ENCODE assay signal across 1 cellular context in genomic region chrX:30246769-30247489, GRCh38.
TF ChIP-seq lines count a peak whose summit lies in the region.

A gene with protein sequence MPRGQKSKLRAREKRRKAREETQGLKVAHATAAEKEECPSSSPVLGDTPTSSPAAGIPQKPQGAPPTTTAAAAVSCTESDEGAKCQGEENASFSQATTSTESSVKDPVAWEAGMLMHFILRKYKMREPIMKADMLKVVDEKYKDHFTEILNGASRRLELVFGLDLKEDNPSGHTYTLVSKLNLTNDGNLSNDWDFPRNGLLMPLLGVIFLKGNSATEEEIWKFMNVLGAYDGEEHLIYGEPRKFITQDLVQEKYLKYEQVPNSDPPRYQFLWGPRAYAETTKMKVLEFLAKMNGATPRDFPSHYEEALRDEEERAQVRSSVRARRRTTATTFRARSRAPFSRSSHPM (plus strand): TSS chrX:30247146. CDS start chrX:30250494, 3,348 bp downstream.

TF ChIP-seq in GM23338, 12 proteins besides CTCF, POLR2A, EP300 and RAD21 (continued from another document):
- TF ChIP-seq STAT1 (IDR thresholded peaks at IDR 0.05; ENCODE audit: unreplicated experiment) (no peak), JUNB (IDR thresholded peaks at IDR 0.05; ENCODE audit: unreplicated experiment) (no peak), CREB1 (CRISPR knock-in tag; IDR thresholded peaks at IDR 0.05; ENCODE audit: low read depth) (no peak), ZNF331 (CRISPR knock-in tag; IDR thresholded peaks at IDR 0.05; ENCODE audit: low read depth) (no peak), EZH2phosphoT487 (IDR thresholded peaks at IDR 0.05; ENCODE audit: unreplicated experiment) (no peak), EZH2 (IDR thresholded peaks at IDR 0.05; ENCODE audit: low read depth, unreplicated experiment) (no peak), NANOG (IDR thresholded peaks at IDR 0.05; ENCODE audit: borderline replicate concordance) (no peak), ZNF114 (CRISPR knock-in tag; IDR thresholded peaks at IDR 0.05) (no peak)
- TF ChIP-seq, protein P1, sequence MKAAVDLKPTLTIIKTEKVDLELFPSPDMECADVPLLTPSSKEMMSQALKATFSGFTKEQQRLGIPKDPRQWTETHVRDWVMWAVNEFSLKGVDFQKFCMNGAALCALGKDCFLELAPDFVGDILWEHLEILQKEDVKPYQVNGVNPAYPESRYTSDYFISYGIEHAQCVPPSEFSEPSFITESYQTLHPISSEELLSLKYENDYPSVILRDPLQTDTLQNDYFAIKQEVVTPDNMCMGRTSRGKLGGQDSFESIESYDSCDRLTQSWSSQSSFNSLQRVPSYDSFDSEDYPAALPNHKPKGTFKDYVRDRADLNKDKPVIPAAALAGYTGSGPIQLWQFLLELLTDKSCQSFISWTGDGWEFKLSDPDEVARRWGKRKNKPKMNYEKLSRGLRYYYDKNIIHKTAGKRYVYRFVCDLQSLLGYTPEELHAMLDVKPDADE (IDR thresholded peaks at IDR 0.05): no peak
- TF ChIP-seq, protein P2, sequence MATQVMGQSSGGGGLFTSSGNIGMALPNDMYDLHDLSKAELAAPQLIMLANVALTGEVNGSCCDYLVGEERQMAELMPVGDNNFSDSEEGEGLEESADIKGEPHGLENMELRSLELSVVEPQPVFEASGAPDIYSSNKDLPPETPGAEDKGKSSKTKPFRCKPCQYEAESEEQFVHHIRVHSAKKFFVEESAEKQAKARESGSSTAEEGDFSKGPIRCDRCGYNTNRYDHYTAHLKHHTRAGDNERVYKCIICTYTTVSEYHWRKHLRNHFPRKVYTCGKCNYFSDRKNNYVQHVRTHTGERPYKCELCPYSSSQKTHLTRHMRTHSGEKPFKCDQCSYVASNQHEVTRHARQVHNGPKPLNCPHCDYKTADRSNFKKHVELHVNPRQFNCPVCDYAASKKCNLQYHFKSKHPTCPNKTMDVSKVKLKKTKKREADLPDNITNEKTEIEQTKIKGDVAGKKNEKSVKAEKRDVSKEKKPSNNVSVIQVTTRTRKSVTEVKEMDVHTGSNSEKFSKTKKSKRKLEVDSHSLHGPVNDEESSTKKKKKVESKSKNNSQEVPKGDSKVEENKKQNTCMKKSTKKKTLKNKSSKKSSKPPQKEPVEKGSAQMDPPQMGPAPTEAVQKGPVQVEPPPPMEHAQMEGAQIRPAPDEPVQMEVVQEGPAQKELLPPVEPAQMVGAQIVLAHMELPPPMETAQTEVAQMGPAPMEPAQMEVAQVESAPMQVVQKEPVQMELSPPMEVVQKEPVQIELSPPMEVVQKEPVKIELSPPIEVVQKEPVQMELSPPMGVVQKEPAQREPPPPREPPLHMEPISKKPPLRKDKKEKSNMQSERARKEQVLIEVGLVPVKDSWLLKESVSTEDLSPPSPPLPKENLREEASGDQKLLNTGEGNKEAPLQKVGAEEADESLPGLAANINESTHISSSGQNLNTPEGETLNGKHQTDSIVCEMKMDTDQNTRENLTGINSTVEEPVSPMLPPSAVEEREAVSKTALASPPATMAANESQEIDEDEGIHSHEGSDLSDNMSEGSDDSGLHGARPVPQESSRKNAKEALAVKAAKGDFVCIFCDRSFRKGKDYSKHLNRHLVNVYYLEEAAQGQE (IDR thresholded peaks at IDR 0.05; ENCODE audit: unreplicated experiment): no peak
- TF ChIP-seq, protein P3, sequence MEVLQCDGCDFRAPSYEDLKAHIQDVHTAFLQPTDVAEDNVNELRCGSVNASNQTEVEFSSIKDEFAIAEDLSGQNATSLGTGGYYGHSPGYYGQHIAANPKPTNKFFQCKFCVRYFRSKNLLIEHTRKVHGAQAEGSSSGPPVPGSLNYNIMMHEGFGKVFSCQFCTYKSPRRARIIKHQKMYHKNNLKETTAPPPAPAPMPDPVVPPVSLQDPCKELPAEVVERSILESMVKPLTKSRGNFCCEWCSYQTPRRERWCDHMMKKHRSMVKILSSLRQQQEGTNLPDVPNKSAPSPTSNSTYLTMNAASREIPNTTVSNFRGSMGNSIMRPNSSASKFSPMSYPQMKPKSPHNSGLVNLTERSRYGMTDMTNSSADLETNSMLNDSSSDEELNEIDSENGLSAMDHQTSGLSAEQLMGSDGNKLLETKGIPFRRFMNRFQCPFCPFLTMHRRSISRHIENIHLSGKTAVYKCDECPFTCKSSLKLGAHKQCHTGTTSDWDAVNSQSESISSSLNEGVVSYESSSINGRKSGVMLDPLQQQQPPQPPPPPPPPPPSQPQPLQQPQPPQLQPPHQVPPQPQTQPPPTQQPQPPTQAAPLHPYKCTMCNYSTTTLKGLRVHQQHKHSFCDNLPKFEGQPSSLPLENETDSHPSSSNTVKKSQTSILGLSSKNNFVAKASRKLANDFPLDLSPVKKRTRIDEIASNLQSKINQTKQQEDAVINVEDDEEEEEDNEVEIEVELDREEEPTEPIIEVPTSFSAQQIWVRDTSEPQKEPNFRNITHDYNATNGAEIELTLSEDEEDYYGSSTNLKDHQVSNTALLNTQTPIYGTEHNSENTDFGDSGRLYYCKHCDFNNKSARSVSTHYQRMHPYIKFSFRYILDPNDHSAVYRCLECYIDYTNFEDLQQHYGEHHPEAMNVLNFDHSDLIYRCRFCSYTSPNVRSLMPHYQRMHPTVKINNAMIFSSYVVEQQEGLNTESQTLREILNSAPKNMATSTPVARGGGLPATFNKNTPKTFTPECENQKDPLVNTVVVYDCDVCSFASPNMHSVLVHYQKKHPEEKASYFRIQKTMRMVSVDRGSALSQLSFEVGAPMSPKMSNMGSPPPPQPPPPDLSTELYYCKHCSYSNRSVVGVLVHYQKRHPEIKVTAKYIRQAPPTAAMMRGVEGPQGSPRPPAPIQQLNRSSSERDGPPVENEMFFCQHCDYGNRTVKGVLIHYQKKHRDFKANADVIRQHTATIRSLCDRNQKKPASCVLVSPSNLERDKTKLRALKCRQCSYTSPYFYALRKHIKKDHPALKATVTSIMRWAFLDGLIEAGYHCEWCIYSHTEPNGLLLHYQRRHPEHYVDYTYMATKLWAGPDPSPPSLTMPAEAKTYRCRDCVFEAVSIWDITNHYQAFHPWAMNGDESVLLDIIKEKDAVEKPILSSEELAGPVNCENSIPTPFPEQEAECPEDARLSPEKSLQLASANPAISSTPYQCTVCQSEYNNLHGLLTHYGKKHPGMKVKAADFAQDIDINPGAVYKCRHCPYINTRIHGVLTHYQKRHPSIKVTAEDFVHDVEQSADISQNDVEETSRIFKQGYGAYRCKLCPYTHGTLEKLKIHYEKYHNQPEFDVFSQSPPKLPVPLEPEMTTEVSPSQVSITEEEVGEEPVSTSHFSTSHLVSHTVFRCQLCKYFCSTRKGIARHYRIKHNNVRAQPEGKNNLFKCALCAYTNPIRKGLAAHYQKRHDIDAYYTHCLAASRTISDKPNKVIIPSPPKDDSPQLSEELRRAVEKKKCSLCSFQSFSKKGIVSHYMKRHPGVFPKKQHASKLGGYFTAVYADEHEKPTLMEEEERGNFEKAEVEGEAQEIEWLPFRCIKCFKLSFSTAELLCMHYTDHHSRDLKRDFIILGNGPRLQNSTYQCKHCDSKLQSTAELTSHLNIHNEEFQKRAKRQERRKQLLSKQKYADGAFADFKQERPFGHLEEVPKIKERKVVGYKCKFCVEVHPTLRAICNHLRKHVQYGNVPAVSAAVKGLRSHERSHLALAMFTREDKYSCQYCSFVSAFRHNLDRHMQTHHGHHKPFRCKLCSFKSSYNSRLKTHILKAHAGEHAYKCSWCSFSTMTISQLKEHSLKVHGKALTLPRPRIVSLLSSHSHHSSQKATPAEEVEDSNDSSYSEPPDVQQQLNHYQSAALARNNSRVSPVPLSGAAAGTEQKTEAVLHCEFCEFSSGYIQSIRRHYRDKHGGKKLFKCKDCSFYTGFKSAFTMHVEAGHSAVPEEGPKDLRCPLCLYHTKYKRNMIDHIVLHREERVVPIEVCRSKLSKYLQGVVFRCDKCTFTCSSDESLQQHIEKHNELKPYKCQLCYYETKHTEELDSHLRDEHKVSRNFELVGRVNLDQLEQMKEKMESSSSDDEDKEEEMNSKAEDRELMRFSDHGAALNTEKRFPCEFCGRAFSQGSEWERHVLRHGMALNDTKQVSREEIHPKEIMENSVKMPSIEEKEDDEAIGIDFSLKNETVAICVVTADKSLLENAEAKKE (CRISPR knock-in tag; IDR thresholded peaks at IDR 0.05): no peak
